ENCODE assay signal across 34 cellular contexts in genomic region chr20:23603321-23603720, GRCh38. TPM values are rescaled to one million over a fixed set of nuclear protein-coding genes. Genes with fewer than 3 reads are reported as not detected.
"Had no signal": no experiment of that assay in that cellular context is flagged by ENCODE, and none has a peak within 500 bp of the region (broad histone marks: within the 10 kb centered on the region; RNA-seq: fewer than 3 reads in every experiment).

No MANE protein-coding gene starts in this region.

- H3K27ac ChIP-seq: brain microvascular endothelial cell, cardiac muscle cell, Peyer's patch, WERI-Rb-1 had no signal

- H3K36me3 ChIP-seq: brain microvascular endothelial cell, cardiac muscle cell, MG63, Peyer's patch, WERI-Rb-1 had no signal

- H3K9me3 ChIP-seq: MG63, Peyer's patch had no signal

- DNase-seq: activated CD4-positive, alpha-beta T cell treated with anti-CD3 and anti-CD28 coated beads for 1 hour; activated CD4-positive, alpha-beta T cell treated with anti-CD3 and anti-CD28 coated beads for 48 hours; activated CD4-positive, CD25-positive, alpha-beta regulatory T cell; activated CD8-positive, alpha-beta T cell treated with anti-CD3 and anti-CD28 coated beads for 36 hours; activated effector memory CD4-positive, alpha-beta T cell treated with anti-CD3 and anti-CD28 coated beads, Interleukin-2, amount 50 U/mL, for 16 hours; activated naive CD4-positive, alpha-beta T cell; activated naive CD4-positive, alpha-beta T cell treated with anti-CD3 and anti-CD28 coated beads, Interleukin-2, amount 50 U/mL, for 16 hours; activated naive CD8-positive, alpha-beta T cell treated with anti-CD3 and anti-CD28 coated beads for 36 hours; activated T-cell treated with anti-CD3 and anti-CD28 coated beads, Interleukin-2, amount 50 U/mL, for 1 hour; activated T-cell treated with anti-CD3 and anti-CD28 coated beads, Interleukin-2, amount 50 U/mL, for 72 hours; amniotic stem cell; aorta; brain microvascular endothelial cell; Kasumi-1; KG1; MG63; NCI-H1048; NCI-H1105 treated with DMSO at 0.1 percent for 48 hours; NCI-H1436; NCI-H1694; NCI-H2029; NCI-H345; NCI-H524 treated with DMSO at 0.1 percent for 48 hours; Peyer's patch; RPMI8226; SW 1271; T-helper 1 cell; T-helper 2 cell; T-helper 9 cell; WERI-Rb-1 had no signal

- H3K27me3 ChIP-seq: brain microvascular endothelial cell, cardiac muscle cell, MG63, Peyer's patch had no signal

- H3K4me1 ChIP-seq: Peyer's patch had no signal

- H3K4me3 ChIP-seq: cardiac muscle cell, MG63, Peyer's patch had no signal

RNA-seq across cellular contexts. Expression of gene CST9, which starts 2.4 kb away (rescaled TPM):
- total RNA-seq: activated CD8-positive, alpha-beta memory T cell treated with anti-CD3 and anti-CD28 coated beads for 36 hours; activated CD8-positive, alpha-beta T cell treated with anti-CD3 and anti-CD28 coated beads for 36 hours; activated naive CD8-positive, alpha-beta T cell treated with anti-CD3 and anti-CD28 coated beads for 36 hours; activated T-cell treated with anti-CD3 and anti-CD28 coated beads, Interleukin-2, amount 50 U/mL, for 72 hours; activated T-helper 17 cell treated with anti-CD3 and anti-CD28 coated beads, Interleukin-2, amount 50 U/mL, for 72 hours; aorta; cardiac muscle cell; NCI-H460; Peyer's patch had no signal
- polyA plus RNA-seq: aorta, cardiac muscle cell had no signal

RNA-seq across cellular contexts. Expression of gene CST3, which starts 34.4 kb away (rescaled TPM):
- total RNA-seq: activated T-helper 17 cell treated with anti-CD3 and anti-CD28 coated beads, Interleukin-2, amount 50 U/mL, for 72 hours had no signal

RNA-seq across cellular contexts. Expression of gene CST9L, which starts 35.0 kb away (rescaled TPM):
- total RNA-seq: activated CD8-positive, alpha-beta memory T cell treated with anti-CD3 and anti-CD28 coated beads for 36 hours; activated CD8-positive, alpha-beta T cell treated with anti-CD3 and anti-CD28 coated beads for 36 hours; activated naive CD8-positive, alpha-beta T cell treated with anti-CD3 and anti-CD28 coated beads for 36 hours; activated T-cell treated with anti-CD3 and anti-CD28 coated beads, Interleukin-2, amount 50 U/mL, for 72 hours; activated T-helper 17 cell treated with anti-CD3 and anti-CD28 coated beads, Interleukin-2, amount 50 U/mL, for 72 hours; aorta; cardiac muscle cell; NCI-H460; Peyer's patch had no signal
- polyA plus RNA-seq: aorta, cardiac muscle cell had no signal
